In the genomic region with DNA sequence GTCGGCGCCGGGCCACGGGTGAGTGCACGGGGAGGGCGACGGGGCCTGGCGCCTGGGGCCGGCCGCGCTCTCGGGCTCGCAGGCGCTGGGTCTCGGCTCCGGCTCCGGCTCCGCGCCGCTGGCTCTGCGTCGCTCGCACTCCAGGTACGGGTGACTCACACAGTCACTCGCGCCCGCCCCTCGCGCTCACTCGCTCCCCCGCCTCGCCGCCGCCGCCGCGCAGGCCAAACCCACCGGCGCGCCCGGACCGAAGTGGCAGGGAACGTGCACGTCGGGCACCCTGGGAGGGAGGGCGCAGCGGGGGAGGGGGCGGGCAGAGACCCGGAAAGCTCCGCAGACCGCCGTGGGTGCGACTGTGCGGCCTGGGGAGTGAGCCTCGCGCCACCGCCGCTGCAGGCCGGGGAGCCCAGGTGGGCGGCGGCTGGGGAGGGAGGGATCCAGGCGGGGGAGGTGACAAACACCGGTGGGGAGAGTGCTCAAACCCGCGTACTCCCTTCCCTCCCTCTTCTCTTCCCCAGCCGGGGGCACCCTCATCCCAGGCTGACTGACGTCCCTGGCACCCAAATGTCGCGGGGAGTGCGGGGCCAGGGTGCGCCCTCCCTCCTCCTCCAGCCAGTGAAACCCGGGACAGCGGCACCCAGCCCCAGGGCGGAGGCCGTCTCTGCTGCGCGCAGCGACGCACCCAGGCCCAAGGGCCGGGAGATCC, we compare ENCODE assay signal across 8 cellular contexts.
DNase-seq lines count a peak whose midpoint lies in the region; ATAC-seq, FAIRE-seq and TF ChIP-seq lines count a peak whose summit lies in the region.

No MANE protein-coding gene starts in this region.

- H3K27ac ChIP-seq in VCaP (peak overlapping the region; percentile 86), suprapubic skin (peak overlapping the region; percentile 93)

- H3K4me3 Mint-ChIP-seq in naive thymus-derived CD8-positive, alpha-beta T cell, result peak overlapping the region in 2 of 10 donors; percentile 69 to 82

- no peak for TF ChIP-seq EP300 in suprapubic skin (IDR thresholded peaks at IDR 0.05)

- DNase-seq in GM12891 (ENCODE audit: insufficient read length, low spot score) (peak; percentile 37), HPDE6-E6E7 (ENCODE audit: extremely low spot score) (peak; percentile 14), suprapubic skin (ENCODE audit: low spot score in 2 of 2) (peak; percentile 75 to 84)
- DNase-seq in naive thymus-derived CD8-positive, alpha-beta T cell, result peak in 2 of 10 donors; percentile 3 to 7

- no peak overlapping the region for H3K27ac Mint-ChIP-seq in naive thymus-derived CD8-positive, alpha-beta T cell

- H3K36me3 Mint-ChIP-seq in naive thymus-derived CD8-positive, alpha-beta T cell, result no peaks in the 10 kb centered on the region

- peaks cover 21 to 67% (median 55%) of the 10 kb centered on the region in 5 donors for H3K27me3 Mint-ChIP-seq in naive thymus-derived CD8-positive, alpha-beta T cell

- no peak for FAIRE-seq in GM12891 (lab: Jason Lieb, UNC)

- no peaks in the 10 kb centered on the region for H3K36me3 ChIP-seq in suprapubic skin

- 1% methylated on average over 10 of the region's 80 CpGs for WGBS in suprapubic skin

- TF ChIP-seq POLR2A in GM12891 (IDR thresholded peaks at IDR 0.05; ENCODE audit: low read depth, low read length) (no peak), suprapubic skin (IDR thresholded peaks at IDR 0.05) (peak; percentile 36 to 37)

- H3K4me1 Mint-ChIP-seq in naive thymus-derived CD8-positive, alpha-beta T cell, result peaks cover 5 to 15% (median 14%) of the 10 kb centered on the region in 4 donors

- POLR2A ChIA-PET in naive thymus-derived CD8-positive, alpha-beta T cell (lab: Charles Lee), result no interaction called here

- ATAC-seq in esophagus mucosa, result peak; percentile 87
- peak; percentile 49 to 52 for ATAC-seq in naive thymus-derived CD8-positive, alpha-beta T cell
- no peak for ATAC-seq in GM18861 (IDR thresholded peaks at IDR 0.05; ENCODE audit: unreplicated experiment)
- ATAC-seq in HG02973 (IDR thresholded peaks at IDR 0.05; ENCODE audit: unreplicated experiment), result no peak

- no peak for TF ChIP-seq CTCF in VCaP (conservative IDR thresholded peaks at IDR 0.05)
- TF ChIP-seq CTCF in suprapubic skin (IDR thresholded peaks at IDR 0.05), result no peak

- no peaks in the 10 kb centered on the region for H3K9me3 ChIP-seq in suprapubic skin

- peaks cover 32% of the 10 kb centered on the region for H3K4me1 ChIP-seq in suprapubic skin

- H3K9me3 Mint-ChIP-seq in naive thymus-derived CD8-positive, alpha-beta T cell, result peaks cover 0 to 6% (median 0%) of the 10 kb centered on the region in 9 donors

- H3K4me3 ChIP-seq in suprapubic skin, result peak overlapping the region; percentile 81

- H3K27me3 ChIP-seq in suprapubic skin, result peaks cover 14% of the 10 kb centered on the region

TF ChIP-seq in GM12891, 5 proteins besides CTCF, POLR2A, EP300 and RAD21:
- TF ChIP-seq POLR2AphosphoS5 (IDR thresholded peaks at IDR 0.05; ENCODE audit: low read depth, low read length), result no peak
- no peak for TF ChIP-seq SPI1 (IDR thresholded peaks at IDR 0.05; ENCODE audit: low read depth, low read length)
- no peak for TF ChIP-seq POU2F2 (IDR thresholded peaks at IDR 0.05; ENCODE audit: low read depth, low read length)
- TF ChIP-seq PAX5 (IDR thresholded peaks at IDR 0.05; ENCODE audit: insufficient read depth, low read length, severe bottlenecking), result no peak
- TF ChIP-seq TAF1 (IDR thresholded peaks at IDR 0.05; ENCODE audit: low read depth, low read length), result no peak

Comparison
In these comparisons a context has a peak if more than half of its experiments do, and no peak if none do; other contexts are left out.
1. ATAC-seq: peak in esophagus mucosa (single experiment) and naive thymus-derived CD8-positive, alpha-beta T cell (2 of 2); none in GM18861 (single experiment) and HG02973 (single experiment).